In the genomic region with DNA sequence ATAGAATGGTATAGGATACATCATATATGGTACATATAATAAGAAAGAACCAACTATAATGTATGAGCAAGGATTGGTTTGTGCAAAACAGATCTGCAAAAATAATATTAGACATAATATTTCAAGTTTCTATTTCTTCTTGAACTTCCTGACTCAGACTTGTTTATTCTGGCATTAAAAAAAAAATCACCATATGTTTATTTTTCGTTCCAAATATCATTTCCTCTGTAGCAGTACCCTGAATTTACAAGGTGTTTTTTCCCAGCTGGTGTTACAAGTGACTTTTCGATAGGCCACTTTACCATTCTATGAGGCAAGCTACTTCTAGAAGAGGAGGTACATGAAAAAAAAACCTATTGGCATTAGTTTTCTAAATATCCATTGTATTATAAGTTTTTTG, we compare ENCODE assay signal across 4 cellular contexts.
"Had no signal": no experiment of that assay in that cellular context is flagged by ENCODE, and none has a peak within 500 bp of the region (broad histone marks: within the 10 kb centered on the region; RNA-seq: fewer than 3 reads in every experiment).

No MANE protein-coding gene starts in this region.

- DNase-seq: H9, HCEC 1CT, HFFc6, KBM-7 had no signal
